1 cellular context compared by ENCODE assay signal in the genomic region with DNA sequence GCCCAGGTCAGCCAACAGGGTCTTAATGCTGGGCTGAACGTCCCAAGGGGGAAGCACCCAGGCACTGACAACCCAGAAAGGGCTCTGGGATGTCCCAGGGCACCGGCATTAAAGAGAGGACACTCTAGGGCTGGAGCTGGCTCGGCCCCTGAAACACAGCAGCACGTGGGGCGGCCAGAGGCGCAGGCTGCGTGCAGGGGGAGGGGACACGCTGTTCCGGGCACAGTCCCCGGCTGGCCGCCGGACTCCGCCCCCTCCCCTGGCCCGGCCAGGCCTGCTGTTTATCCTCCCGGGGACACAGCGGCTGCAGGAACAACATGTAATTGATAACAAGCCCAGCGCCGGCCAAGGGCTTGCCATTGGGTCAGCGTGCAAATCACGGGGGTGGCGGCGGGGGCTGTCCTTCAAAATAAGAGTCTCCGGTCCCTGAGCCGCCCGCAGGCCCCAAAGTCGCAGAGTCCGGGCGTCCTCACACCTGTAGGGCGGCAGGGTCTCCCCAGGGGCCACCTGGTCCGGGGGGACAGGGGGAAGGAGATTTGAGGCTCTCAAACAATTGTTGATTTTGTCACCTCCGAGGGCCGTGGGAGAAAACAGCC.
A peak's percentile ranks its signal among the peaks of the same experiment; 100 is the strongest.
TF ChIP-seq lines count a peak whose summit lies in the region.

No MANE protein-coding gene starts in this region.

TF ChIP-seq in HEK293, 187 proteins besides CTCF, POLR2A, EP300 and RAD21 (continued from another document):
- TF ChIP-seq, protein P1, sequence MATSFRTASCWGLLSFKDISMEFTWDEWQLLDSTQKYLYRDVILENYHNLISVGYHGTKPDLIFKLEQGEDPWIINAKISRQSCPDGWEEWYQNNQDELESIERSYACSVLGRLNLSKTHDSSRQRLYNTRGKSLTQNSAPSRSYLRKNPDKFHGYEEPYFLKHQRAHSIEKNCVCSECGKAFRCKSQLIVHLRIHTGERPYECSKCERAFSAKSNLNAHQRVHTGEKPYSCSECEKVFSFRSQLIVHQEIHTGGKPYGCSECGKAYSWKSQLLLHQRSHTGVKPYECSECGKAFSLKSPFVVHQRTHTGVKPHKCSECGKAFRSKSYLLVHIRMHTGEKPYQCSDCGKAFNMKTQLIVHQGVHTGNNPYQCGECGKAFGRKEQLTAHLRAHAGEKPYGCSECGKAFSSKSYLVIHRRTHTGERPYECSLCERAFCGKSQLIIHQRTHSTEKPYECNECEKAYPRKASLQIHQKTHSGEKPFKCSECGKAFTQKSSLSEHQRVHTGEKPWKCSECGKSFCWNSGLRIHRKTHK (tag by site-specific recombination; IDR thresholded peaks at IDR 0.05), result no peak
- TF ChIP-seq, protein P2, sequence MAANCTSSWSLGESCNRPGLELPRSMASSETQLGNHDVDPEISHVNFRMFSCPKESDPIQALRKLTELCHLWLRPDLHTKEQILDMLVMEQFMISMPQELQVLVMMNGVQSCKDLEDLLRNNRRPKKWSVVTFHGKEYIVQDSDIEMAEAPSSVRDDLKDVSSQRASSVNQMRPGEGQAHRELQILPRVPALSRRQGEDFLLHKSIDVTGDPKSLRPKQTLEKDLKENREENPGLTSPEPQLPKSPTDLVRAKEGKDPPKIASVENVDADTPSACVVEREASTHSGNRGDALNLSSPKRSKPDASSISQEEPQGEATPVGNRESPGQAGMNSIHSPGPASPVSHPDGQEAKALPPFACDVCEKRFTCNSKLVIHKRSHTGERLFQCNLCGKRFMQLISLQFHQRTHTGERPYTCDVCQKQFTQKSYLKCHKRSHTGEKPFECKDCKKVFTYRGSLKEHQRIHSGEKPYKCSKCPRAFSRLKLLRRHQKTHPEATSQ (tag by site-specific recombination; IDR thresholded peaks at IDR 0.05), result no peak
- TF ChIP-seq, protein P3, sequence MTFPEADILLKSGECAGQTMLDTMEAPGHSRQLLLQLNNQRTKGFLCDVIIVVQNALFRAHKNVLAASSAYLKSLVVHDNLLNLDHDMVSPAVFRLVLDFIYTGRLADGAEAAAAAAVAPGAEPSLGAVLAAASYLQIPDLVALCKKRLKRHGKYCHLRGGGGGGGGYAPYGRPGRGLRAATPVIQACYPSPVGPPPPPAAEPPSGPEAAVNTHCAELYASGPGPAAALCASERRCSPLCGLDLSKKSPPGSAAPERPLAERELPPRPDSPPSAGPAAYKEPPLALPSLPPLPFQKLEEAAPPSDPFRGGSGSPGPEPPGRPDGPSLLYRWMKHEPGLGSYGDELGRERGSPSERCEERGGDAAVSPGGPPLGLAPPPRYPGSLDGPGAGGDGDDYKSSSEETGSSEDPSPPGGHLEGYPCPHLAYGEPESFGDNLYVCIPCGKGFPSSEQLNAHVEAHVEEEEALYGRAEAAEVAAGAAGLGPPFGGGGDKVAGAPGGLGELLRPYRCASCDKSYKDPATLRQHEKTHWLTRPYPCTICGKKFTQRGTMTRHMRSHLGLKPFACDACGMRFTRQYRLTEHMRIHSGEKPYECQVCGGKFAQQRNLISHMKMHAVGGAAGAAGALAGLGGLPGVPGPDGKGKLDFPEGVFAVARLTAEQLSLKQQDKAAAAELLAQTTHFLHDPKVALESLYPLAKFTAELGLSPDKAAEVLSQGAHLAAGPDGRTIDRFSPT (tag by site-specific recombination; IDR thresholded peaks at IDR 0.05), result 0 out of 2 replicates have a peak, but pooled peaks have one; percentile 13
- TF ChIP-seq WT1 (tag by site-specific recombination; IDR thresholded peaks at IDR 0.05), result no peak
- TF ChIP-seq ZNF670 (tag by site-specific recombination; IDR thresholded peaks at IDR 0.05; ENCODE audit: low read depth), result no peak
- TF ChIP-seq ZSCAN30 (tag by site-specific recombination; IDR thresholded peaks at IDR 0.05), result peak; percentile 41; the same call in 1 of the 2 replicates
- no peak for TF ChIP-seq ZNF146 (tag by site-specific recombination; IDR thresholded peaks at IDR 0.05)
- TF ChIP-seq MZF1 (tag by site-specific recombination; IDR thresholded peaks at IDR 0.05; ENCODE audit: borderline replicate concordance), result no peak
- TF ChIP-seq ZBTB8A (tag by site-specific recombination; IDR thresholded peaks at IDR 0.05), result peak; percentile 62; the same call in 1 of the 2 replicates
- no peak for TF ChIP-seq SALL2 (tag by site-specific recombination; IDR thresholded peaks at IDR 0.05; ENCODE audit: borderline replicate concordance)
- no peak for TF ChIP-seq ZNF623 (tag by site-specific recombination; IDR thresholded peaks at IDR 0.05)
- TF ChIP-seq ZNF211 (tag by site-specific recombination; IDR thresholded peaks at IDR 0.05; ENCODE audit: low read depth), result no peak
- peak; percentile 39; the same call in 1 of the 2 replicates for TF ChIP-seq ZNF768 (tag by site-specific recombination; IDR thresholded peaks at IDR 0.05)
- TF ChIP-seq ZNF776 (tag by site-specific recombination; IDR thresholded peaks at IDR 0.05; ENCODE audit: borderline replicate concordance), result no peak
- TF ChIP-seq ZNF558 (tag by site-specific recombination; IDR thresholded peaks at IDR 0.05), result no peak
- no peak for TF ChIP-seq ZNF664 (tag by site-specific recombination; IDR thresholded peaks at IDR 0.05)
- peak; percentile 80 for TF ChIP-seq SCRT2 (tag by site-specific recombination; IDR thresholded peaks at IDR 0.05)
- TF ChIP-seq, protein P4, sequence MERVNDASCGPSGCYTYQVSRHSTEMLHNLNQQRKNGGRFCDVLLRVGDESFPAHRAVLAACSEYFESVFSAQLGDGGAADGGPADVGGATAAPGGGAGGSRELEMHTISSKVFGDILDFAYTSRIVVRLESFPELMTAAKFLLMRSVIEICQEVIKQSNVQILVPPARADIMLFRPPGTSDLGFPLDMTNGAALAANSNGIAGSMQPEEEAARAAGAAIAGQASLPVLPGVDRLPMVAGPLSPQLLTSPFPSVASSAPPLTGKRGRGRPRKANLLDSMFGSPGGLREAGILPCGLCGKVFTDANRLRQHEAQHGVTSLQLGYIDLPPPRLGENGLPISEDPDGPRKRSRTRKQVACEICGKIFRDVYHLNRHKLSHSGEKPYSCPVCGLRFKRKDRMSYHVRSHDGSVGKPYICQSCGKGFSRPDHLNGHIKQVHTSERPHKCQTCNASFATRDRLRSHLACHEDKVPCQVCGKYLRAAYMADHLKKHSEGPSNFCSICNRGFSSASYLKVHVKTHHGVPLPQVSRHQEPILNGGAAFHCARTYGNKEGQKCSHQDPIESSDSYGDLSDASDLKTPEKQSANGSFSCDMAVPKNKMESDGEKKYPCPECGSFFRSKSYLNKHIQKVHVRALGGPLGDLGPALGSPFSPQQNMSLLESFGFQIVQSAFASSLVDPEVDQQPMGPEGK (tag by site-specific recombination; IDR thresholded peaks at IDR 0.05), result peak; percentile 31
- TF ChIP-seq ZFP37 (tag by site-specific recombination; IDR thresholded peaks at IDR 0.05), result 0 out of 2 replicates have a peak, but pooled peaks have one; percentile 17
- no peak for TF ChIP-seq GFI1B (tag by site-specific recombination; IDR thresholded peaks at IDR 0.05)
- no peak for TF ChIP-seq ZNF548 (tag by site-specific recombination; IDR thresholded peaks at IDR 0.05)
- TF ChIP-seq ZNF248 (tag by site-specific recombination; IDR thresholded peaks at IDR 0.05), result no peak
- 0 out of 2 replicates have a peak, but pooled peaks have one; percentile 35 for TF ChIP-seq ZNF660 (tag by site-specific recombination; IDR thresholded peaks at IDR 0.05)
- TF ChIP-seq ZNF394 (tag by site-specific recombination; IDR thresholded peaks at IDR 0.05; ENCODE audit: borderline replicate concordance), result no peak
- 0 out of 2 replicates have a peak, but pooled peaks have one; percentile 9 for TF ChIP-seq BCL11A (tag by site-specific recombination; IDR thresholded peaks at IDR 0.05; ENCODE audit: low read depth)
- no peak for TF ChIP-seq ZNF792 (tag by site-specific recombination; IDR thresholded peaks at IDR 0.05)
- TF ChIP-seq ZNF571 (tag by site-specific recombination; IDR thresholded peaks at IDR 0.05), result no peak
- TF ChIP-seq SCRT1 (tag by site-specific recombination; IDR thresholded peaks at IDR 0.05; ENCODE audit: borderline replicate concordance), result peak; percentile 64; the same call in 1 of the 2 replicates
- TF ChIP-seq MYNN (tag by site-specific recombination; IDR thresholded peaks at IDR 0.05; ENCODE audit: borderline replicate concordance), result peak; percentile 99
- TF ChIP-seq ZNF133 (tag by site-specific recombination; IDR thresholded peaks at IDR 0.05), result no peak
- TF ChIP-seq, protein P5, sequence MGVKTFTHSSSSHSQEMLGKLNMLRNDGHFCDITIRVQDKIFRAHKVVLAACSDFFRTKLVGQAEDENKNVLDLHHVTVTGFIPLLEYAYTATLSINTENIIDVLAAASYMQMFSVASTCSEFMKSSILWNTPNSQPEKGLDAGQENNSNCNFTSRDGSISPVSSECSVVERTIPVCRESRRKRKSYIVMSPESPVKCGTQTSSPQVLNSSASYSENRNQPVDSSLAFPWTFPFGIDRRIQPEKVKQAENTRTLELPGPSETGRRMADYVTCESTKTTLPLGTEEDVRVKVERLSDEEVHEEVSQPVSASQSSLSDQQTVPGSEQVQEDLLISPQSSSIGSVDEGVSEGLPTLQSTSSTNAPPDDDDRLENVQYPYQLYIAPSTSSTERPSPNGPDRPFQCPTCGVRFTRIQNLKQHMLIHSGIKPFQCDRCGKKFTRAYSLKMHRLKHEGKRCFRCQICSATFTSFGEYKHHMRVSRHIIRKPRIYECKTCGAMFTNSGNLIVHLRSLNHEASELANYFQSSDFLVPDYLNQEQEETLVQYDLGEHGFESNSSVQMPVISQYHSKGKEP (tag by site-specific recombination; IDR thresholded peaks at IDR 0.05), result no peak
- TF ChIP-seq SP3 (tag by site-specific recombination; IDR thresholded peaks at IDR 0.05), result peak; percentile 50
- no peak for TF ChIP-seq ZNF501 (tag by site-specific recombination; IDR thresholded peaks at IDR 0.05)
- TF ChIP-seq ZNF341 (tag by site-specific recombination; IDR thresholded peaks at IDR 0.05; ENCODE audit: low read depth), result peak; percentile 99
- no peak for TF ChIP-seq ZNF555 (tag by site-specific recombination; conservative IDR thresholded peaks at IDR 0.05)
- peak; percentile 63 for TF ChIP-seq GLIS2 (tag by site-specific recombination; IDR thresholded peaks at IDR 0.05)
- TF ChIP-seq ZNF202 (tag by site-specific recombination; IDR thresholded peaks at IDR 0.05; ENCODE audit: borderline replicate concordance), result no peak
- 0 out of 2 replicates have a peak, but pooled peaks have one; percentile 30 for TF ChIP-seq ZBTB20 (tag by site-specific recombination; IDR thresholded peaks at IDR 0.05)
- peak; percentile 69 for TF ChIP-seq KLF10 (tag by site-specific recombination; IDR thresholded peaks at IDR 0.05)
- peak; percentile 65 for TF ChIP-seq GLIS1 (tag by site-specific recombination; IDR thresholded peaks at IDR 0.05)
- TF ChIP-seq ZNF24 (tag by site-specific recombination; IDR thresholded peaks at IDR 0.05), result no peak
- no peak for TF ChIP-seq ZNF16 (tag by site-specific recombination; IDR thresholded peaks at IDR 0.05; ENCODE audit: low read depth)
